In genomic region chr17:57422574-57423164, GRCh38 we compare ENCODE assay signal across 8 cellular contexts.
DNase-seq lines count a peak whose midpoint lies in the region; ATAC-seq and TF ChIP-seq lines count a peak whose summit lies in the region.

No MANE protein-coding gene starts in this region.

- in situ Hi-C loops in gastrocnemius medialis (cut with MboI; ENCODE audit: low sequenced_read_pairs in 4 of 4): no loop called here

- no peak for TF ChIP-seq POLR2A in gastrocnemius medialis (IDR thresholded peaks at IDR 0.05)

- TF ChIP-seq CTCF in RWPE2 (IDR thresholded peaks at IDR 0.05; ENCODE audit: poor library complexity, severe bottlenecking): no peak
- no peak for TF ChIP-seq CTCF in gastrocnemius medialis (IDR thresholded peaks at IDR 0.05 in 4 of 5, conservative IDR thresholded peaks at IDR 0.05 in 1 of 5)

- no peaks in the 10 kb centered on the region for H3K9me3 Mint-ChIP-seq in T-helper 2 cell treated with Interferon-gamma antibody and Interleukin-4, amounts not matched to agents 5 μg/mL and 100 μg/mL, for 36 hours

- peak; percentile 30 for DNase-seq in T-helper 2 cell treated with Interferon-gamma antibody and Interleukin-4, amounts not matched to agents 5 μg/mL and 100 μg/mL, for 36 hours (ENCODE audit: low spot score)
- DNase-seq in T-helper 2 cell (no peak), RWPE2 (ENCODE audit: low spot score) (no peak), gastrocnemius medialis (peak; percentile 82 to 89), germinal center (ENCODE audit: low spot score) (no peak), SK-N-DZ (ENCODE audit: low spot score) (no peak), DMS79 treated with DMSO at 0.1 percent for 48 hours (lab: John Stamatoyannopoulos, UW) (no peak)

- H3K27ac Mint-ChIP-seq in T-helper 2 cell treated with Interferon-gamma antibody and Interleukin-4, amounts not matched to agents 5 μg/mL and 100 μg/mL, for 36 hours: no peak overlapping the region

- H3K27ac ChIP-seq in RWPE2 (ENCODE audit: poor library complexity, severe bottlenecking) (no peak overlapping the region), gastrocnemius medialis (peak overlapping the region; percentile 77 to 81 (median 78))

- H3K4me1 ChIP-seq in RWPE2 (ENCODE audit: insufficient read depth, poor library complexity, severe bottlenecking) (peaks cover 26% of the 10 kb centered on the region), gastrocnemius medialis (peaks cover 26 to 39% of the 10 kb centered on the region in 2 donors)

- peaks cover 18% of the 10 kb centered on the region for H3K4me1 Mint-ChIP-seq in T-helper 2 cell treated with Interferon-gamma antibody and Interleukin-4, amounts not matched to agents 5 μg/mL and 100 μg/mL, for 36 hours (ENCODE audit: low read depth)

- H3K9me3 ChIP-seq in RWPE2 (ENCODE audit: severe bottlenecking) (no peaks in the 10 kb centered on the region), gastrocnemius medialis (no peaks in the 10 kb centered on the region)

- intact Hi-C loops in gastrocnemius medialis (cut with DNase I; ENCODE audit: low total_unique reads): loop anchor here (2.0 kb wide), 1 partner anchor 20 kb away; no protein-coding TSS in a partner anchor

- no peak overlapping the region for H3K4me3 Mint-ChIP-seq in T-helper 2 cell treated with Interferon-gamma antibody and Interleukin-4, amounts not matched to agents 5 μg/mL and 100 μg/mL, for 36 hours

- H3K36me3 ChIP-seq in RWPE2 (ENCODE audit: low read depth) (no peaks in the 10 kb centered on the region), gastrocnemius medialis (no peaks in the 10 kb centered on the region)

- H3K27me3 Mint-ChIP-seq in T-helper 2 cell treated with Interferon-gamma antibody and Interleukin-4, amounts not matched to agents 5 μg/mL and 100 μg/mL, for 36 hours (ENCODE audit: low read depth): no peaks in the 10 kb centered on the region

- H3K27me3 ChIP-seq in RWPE2 (ENCODE audit: insufficient read depth, poor library complexity, severe bottlenecking) (no peaks in the 10 kb centered on the region), gastrocnemius medialis (no peaks in the 10 kb centered on the region)

- ATAC-seq in HG02885 (IDR thresholded peaks at IDR 0.05; ENCODE audit: poor library complexity, unreplicated experiment) (peak; percentile 67), RWPE2 (ENCODE audit: low read depth) (peak; percentile 69), gastrocnemius medialis (peak; percentile 98 to 99)

- H3K4me3 ChIP-seq in RWPE2 (ENCODE audit: severe bottlenecking) (no peak overlapping the region), gastrocnemius medialis (no peak overlapping the region)

- peaks cover 11% of the 10 kb centered on the region for H3K36me3 Mint-ChIP-seq in T-helper 2 cell treated with Interferon-gamma antibody and Interleukin-4, amounts not matched to agents 5 μg/mL and 100 μg/mL, for 36 hours (ENCODE audit: low read depth)

Comparison
In these comparisons a context has a peak if more than half of its experiments do, and no peak if none do; other contexts are left out.
1. DNase-seq: peak in T-helper 2 cell treated with Interferon-gamma antibody and Interleukin-4, amounts not matched to agents 5 μg/mL and 100 μg/mL, for 36 hours (single experiment) and gastrocnemius medialis (2 of 2); none in T-helper 2 cell (0 of 5), RWPE2 (single experiment), germinal center (single experiment), SK-N-DZ (single experiment) and DMS79 treated with DMSO at 0.1 percent for 48 hours (single experiment).
2. Peak in every context shown above with its lines, with median percentiles within 50 percentile points of each other: ATAC-seq.